Comparison of ENCODE assay signal across 8 cellular contexts in genomic region chr12:24852420-24852819, GRCh38.
DNase-seq lines count a peak whose midpoint lies in the region; ATAC-seq and TF ChIP-seq lines count a peak whose summit lies in the region.

No MANE protein-coding gene starts in this region.

- peaks cover 12% of the 10 kb centered on the region for H3K9me3 Mint-ChIP-seq in WTC11

- no peaks in the 10 kb centered on the region for H3K79me2 ChIP-seq in DND-41 (ENCODE audit: insufficient read depth, low read length)
- 0 out of 2 replicates have a peak, but pooled peaks cover 3% of the 10 kb centered on the region for H3K79me2 ChIP-seq in OCI-LY3 (ENCODE audit: low read length)

- ATAC-seq in DND-41 (ENCODE audit: insufficient read depth, low read depth), result no peak
- ATAC-seq in WTC11, result no peak
- ATAC-seq in GM19467 (IDR thresholded peaks at IDR 0.05; ENCODE audit: unreplicated experiment), result no peak

- H3K27me3 ChIP-seq in DND-41 (ENCODE audit: insufficient read depth, low read length, poor library complexity) (no peaks in the 10 kb centered on the region), OCI-LY3 (ENCODE audit: low read depth, low read length) (no peaks in the 10 kb centered on the region)

- peaks cover 46% of the 10 kb centered on the region for H3K36me3 Mint-ChIP-seq in WTC11

- H3K27me3 Mint-ChIP-seq in WTC11 (ENCODE audit: low read depth), result no peaks in the 10 kb centered on the region

- H3K4me3 ChIP-seq in DND-41 (ENCODE audit: low read depth in 1 of 2, low read length in 2 of 2) (no peak overlapping the region), OCI-LY3 (ENCODE audit: low read length) (no peak overlapping the region), fibroblast of villous mesenchyme (ENCODE audit: low read depth, low read length) (no peak overlapping the region)

- TF ChIP-seq CTCF in 22Rv1 (IDR thresholded peaks at IDR 0.05) (peak; percentile 83), DND-41 (IDR thresholded peaks at IDR 0.05; ENCODE audit: borderline replicate concordance, extremely low read depth, low read length, poor library complexity, severe bottlenecking) (peak; percentile 55), OCI-LY3 (IDR thresholded peaks at IDR 0.05; ENCODE audit: low read depth, low read length) (peak; percentile 56), fibroblast of villous mesenchyme (IDR thresholded peaks at IDR 0.05; ENCODE audit: insufficient read depth, low read depth, low read length) (peak; percentile 35), WTC11 (IDR thresholded peaks at IDR 0.05) (no peak)

- no peak overlapping the region for H2AFZ ChIP-seq in DND-41 (ENCODE audit: low read depth, low read length)
- H2AFZ ChIP-seq in OCI-LY3 (ENCODE audit: low read depth, low read length), result no peak overlapping the region

- H3K27ac ChIP-seq in 22Rv1 (no peak overlapping the region), DND-41 (ENCODE audit: low read length) (no peak overlapping the region), OCI-LY3 (ENCODE audit: low read length) (no peak overlapping the region)

- no peak overlapping the region for H3K9ac ChIP-seq in DND-41 (ENCODE audit: low read depth, low read length)
- no peak overlapping the region for H3K9ac ChIP-seq in OCI-LY3 (ENCODE audit: low read length)

- CTCF ChIA-PET in WTC11 (lab: Charles Lee), result interaction anchor here (1.3 kb wide), 1 partner anchor 9 kb away, joined by 3 read pairs; no protein-coding TSS in a partner anchor

- H3K4me1 Mint-ChIP-seq in WTC11, result peaks cover 40% of the 10 kb centered on the region

- H3K27ac Mint-ChIP-seq in WTC11, result no peak overlapping the region

- no peak overlapping the region for H3K4me3 Mint-ChIP-seq in WTC11

- H3K4me2 ChIP-seq in DND-41 (ENCODE audit: insufficient read depth, low read length) (no peak overlapping the region), OCI-LY3 (ENCODE audit: low read length) (no peak overlapping the region)

- no peaks in the 10 kb centered on the region for H3K4me1 ChIP-seq in DND-41 (ENCODE audit: insufficient read depth, low read length)
- peaks cover 13% of the 10 kb centered on the region; the same call in 1 of the 2 replicates for H3K4me1 ChIP-seq in OCI-LY3 (ENCODE audit: low read length)

- H4K20me1 ChIP-seq in DND-41 (ENCODE audit: insufficient read depth, low read length) (no peaks in the 10 kb centered on the region), OCI-LY3 (ENCODE audit: insufficient read depth, low read length) (0 out of 2 replicates have a peak, but pooled peaks cover 5% of the 10 kb centered on the region)

- H3K36me3 ChIP-seq in DND-41 (ENCODE audit: insufficient read depth, low read length), result peaks cover 22% of the 10 kb centered on the region; the same call in 1 of the 2 replicates
- H3K36me3 ChIP-seq in OCI-LY3 (replicated peaks; ENCODE audit: low read depth, low read length), result peaks cover 31% of the 10 kb centered on the region

- DNase-seq in DND-41 (no peak), fibroblast of villous mesenchyme (ENCODE audit: low read depth) (no peak), HuH-7 (ENCODE audit: low spot score) (no peak), EL (no peak), WTC11 (ENCODE audit: low spot score) (no peak)

- POLR2A ChIA-PET in WTC11 (lab: Charles Lee), result no interaction called here

- no peaks in the 10 kb centered on the region for H3K9me3 ChIP-seq in DND-41 (ENCODE audit: insufficient read depth, low read length, severe bottlenecking)
- no peaks in the 10 kb centered on the region for H3K9me3 ChIP-seq in OCI-LY3 (ENCODE audit: insufficient read depth, low read length)

TF ChIP-seq in WTC11, 78 proteins besides CTCF, POLR2A, EP300 and RAD21:
- no peak for TF ChIP-seq ETV6 (CRISPR knock-in tag; IDR thresholded peaks at IDR 0.05)
- no peak for TF ChIP-seq ATF6 (CRISPR knock-in tag; IDR thresholded peaks at IDR 0.05)
- TF ChIP-seq ERG (CRISPR knock-in tag; IDR thresholded peaks at IDR 0.05), result no peak
- TF ChIP-seq ATF2 (CRISPR knock-in tag; IDR thresholded peaks at IDR 0.05; ENCODE audit: borderline replicate concordance, low read depth), result no peak
- no peak for TF ChIP-seq ZNF232 (CRISPR knock-in tag; IDR thresholded peaks at IDR 0.05)
TF ChIP-seq in WTC11: peak in this region for 0.
